9 cellular contexts compared by ENCODE assay signal in the genomic region with DNA sequence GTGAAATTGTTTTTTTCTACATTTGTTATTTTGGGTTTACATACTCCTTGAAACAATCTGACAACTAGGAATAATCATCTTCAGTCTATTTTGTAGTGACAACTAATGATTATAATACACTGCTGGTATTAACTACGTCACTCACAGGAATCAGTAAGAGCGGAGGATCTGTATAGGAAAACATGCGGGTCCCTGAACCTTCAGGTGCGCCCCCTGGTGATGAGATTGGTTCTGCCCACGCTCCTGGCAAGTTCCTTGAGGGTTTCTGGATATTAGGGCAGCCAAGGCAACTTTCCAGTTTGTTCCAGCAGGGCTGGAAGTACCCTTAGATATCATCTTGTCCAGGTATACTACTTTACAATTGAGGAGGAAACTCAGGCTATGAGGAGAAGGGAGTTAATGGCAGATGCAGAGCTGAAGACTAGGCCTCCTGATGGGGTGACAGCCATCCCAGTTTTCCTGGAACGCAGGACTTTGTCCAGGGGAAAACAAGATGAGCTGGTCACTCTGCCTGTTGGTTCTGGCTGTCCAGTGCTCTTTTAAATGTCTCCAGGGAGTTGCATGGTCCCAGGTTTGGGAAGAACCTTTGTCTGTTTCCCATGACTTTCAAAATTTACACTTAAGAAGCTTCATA. TPM values are rescaled to one million over a fixed set of nuclear protein-coding genes. Genes with fewer than 3 reads are reported as not detected.
DNase-seq lines count a peak whose midpoint lies in the region; ATAC-seq and TF ChIP-seq lines count a peak whose summit lies in the region.
"Had no signal": no experiment of that assay in that cellular context is flagged by ENCODE, and none has a peak within 500 bp of the region (broad histone marks: within the 10 kb centered on the region; RNA-seq: fewer than 3 reads in every experiment).

No MANE protein-coding gene starts in this region.

- peak; percentile 83 for TF ChIP-seq CTCF in fibroblast of the aortic adventitia (IDR thresholded peaks at IDR 0.05; ENCODE audit: insufficient read depth, low read length)
- TF ChIP-seq CTCF in omental fat pad (IDR thresholded peaks at IDR 0.05), result peak in 1 of 3 donors; percentile 36
- TF ChIP-seq CTCF in testis (IDR thresholded peaks at IDR 0.05), result peak; percentile 50 to 74 (median 62)

- no peaks in the 10 kb centered on the region for H3K9me3 Mint-ChIP-seq in activated T-helper 1 cell treated with anti-CD3 and anti-CD28 coated beads, Interleukin-12 subunit alpha, Interleukin-12 subunit beta, Interleukin-2, Interleukin-4 antibody, amounts not matched to agents 30 ng/mL and 10 ng/mL and 1 ng/mL, durations not matched to agents 14 hours and 24 hours and 36 hours

- peaks cover 10% of the 10 kb centered on the region for H3K4me1 ChIP-seq in testis

- H3K27me3 Mint-ChIP-seq in activated T-helper 1 cell treated with anti-CD3 and anti-CD28 coated beads, Interleukin-12 subunit alpha, Interleukin-12 subunit beta, Interleukin-2, Interleukin-4 antibody, amounts not matched to agents 30 ng/mL and 10 ng/mL and 1 ng/mL, durations not matched to agents 14 hours and 24 hours and 36 hours (ENCODE audit: insufficient read depth), result no peaks in the 10 kb centered on the region

- H3K4me1 Mint-ChIP-seq in activated T-helper 1 cell treated with anti-CD3 and anti-CD28 coated beads, Interleukin-12 subunit alpha, Interleukin-12 subunit beta, Interleukin-2, Interleukin-4 antibody, amounts not matched to agents 30 ng/mL and 10 ng/mL and 1 ng/mL, durations not matched to agents 14 hours and 24 hours and 36 hours (ENCODE audit: low read depth), result peaks cover 14% of the 10 kb centered on the region

- 28 to 40% methylated on average over 6 of the region's 6 CpGs for WGBS in testis, 2 donors

- DNase-seq in G401 (ENCODE audit: low spot score) (peak; percentile 47), KBM-7 (peak; percentile 85), SHP77 treated with DMSO at 0.1 percent for 48 hours (lab: John Stamatoyannopoulos, UW) (peak; percentile 26), fibroblast of the aortic adventitia (ENCODE audit: low read depth) (peak; percentile 84), omental fat pad (ENCODE audit: low spot score) (peak; percentile 57), testis (peak; percentile 89)
- peak; percentile 38 for DNase-seq in activated T-helper 1 cell treated with anti-CD3 and anti-CD28 coated beads, Interleukin-12 subunit alpha, Interleukin-12 subunit beta, Interleukin-2, Interleukin-4 antibody, amounts not matched to agents 30 ng/mL and 10 ng/mL and 1 ng/mL, durations not matched to agents 14 hours and 24 hours and 36 hours (ENCODE audit: low spot score)

- no peaks in the 10 kb centered on the region for H3K36me3 ChIP-seq in testis (ENCODE audit: low read depth, missing control alignments)

- in situ Hi-C loops in G401 (cut with HindIII; ENCODE audit: low sequenced_read_pairs), result no loop called here
- in situ Hi-C loops in KBM-7 (cut with MboI; ENCODE audit: low pct_unique_long_range_greater_than_20kb, low sequenced_read_pairs), result loop anchor here (25.0 kb wide), 1 partner anchor 432 kb away; no protein-coding TSS in a partner anchor

- no peak overlapping the region for H3K4me3 Mint-ChIP-seq in activated T-helper 1 cell treated with anti-CD3 and anti-CD28 coated beads, Interleukin-12 subunit alpha, Interleukin-12 subunit beta, Interleukin-2, Interleukin-4 antibody, amounts not matched to agents 30 ng/mL and 10 ng/mL and 1 ng/mL, durations not matched to agents 14 hours and 24 hours and 36 hours

- H3K27me3 ChIP-seq in testis, result no peaks in the 10 kb centered on the region

- H3K36me3 Mint-ChIP-seq in activated T-helper 1 cell treated with anti-CD3 and anti-CD28 coated beads, Interleukin-12 subunit alpha, Interleukin-12 subunit beta, Interleukin-2, Interleukin-4 antibody, amounts not matched to agents 30 ng/mL and 10 ng/mL and 1 ng/mL, durations not matched to agents 14 hours and 24 hours and 36 hours (ENCODE audit: low read depth), result peaks cover 2% of the 10 kb centered on the region

- H3K9me3 ChIP-seq in testis, result no peaks in the 10 kb centered on the region

- H3K27ac Mint-ChIP-seq in activated T-helper 1 cell treated with anti-CD3 and anti-CD28 coated beads, Interleukin-12 subunit alpha, Interleukin-12 subunit beta, Interleukin-2, Interleukin-4 antibody, amounts not matched to agents 30 ng/mL and 10 ng/mL and 1 ng/mL, durations not matched to agents 14 hours and 24 hours and 36 hours, result no peak overlapping the region

- ATAC-seq in omental fat pad (ENCODE audit: low FRiP score) (peak; percentile 89), HG03460 (IDR thresholded peaks at IDR 0.05; ENCODE audit: unreplicated experiment) (no peak)

- H3K27ac ChIP-seq in testis, result peak overlapping the region; percentile 47 to 58

- intact Hi-C loops in activated T-helper 1 cell treated with anti-CD3 and anti-CD28 coated beads, Interleukin-12 subunit alpha, Interleukin-12 subunit beta, Interleukin-2, Interleukin-4 antibody, amounts not matched to agents 30 ng/mL and 10 ng/mL and 1 ng/mL, durations not matched to agents 14 hours and 24 hours and 36 hours (cut with micrococcal nuclease), result loop anchor here (1.0 kb wide), 3 partner anchors 33 to 440 kb away; no protein-coding TSS in a partner anchor
- intact Hi-C loops in testis (cut with DNase I; ENCODE audit: low total_unique reads), result no loop called here

- TF ChIP-seq POLR2A in testis (IDR thresholded peaks at IDR 0.05), result no peak

- no peak overlapping the region for H3K4me3 ChIP-seq in fibroblast of the aortic adventitia (ENCODE audit: low read depth, low read length)
- peak overlapping the region; percentile 1 to 39 for H3K4me3 ChIP-seq in testis

RNA-seq across cellular contexts. Expression of gene WNT8A, which starts 15.0 kb away (rescaled TPM):
- not detected in 2 replicates for total RNA-seq in G401 (2014; rRNA removed; shearing (Covaris generic))
- total RNA-seq in activated T-helper 1 cell treated with anti-CD3 and anti-CD28 coated beads, Interleukin-12 subunit alpha, Interleukin-12 subunit beta, Interleukin-2, Interleukin-4 antibody, amounts not matched to agents 30 ng/mL and 10 ng/mL and 1 ng/mL, durations not matched to agents 14 hours and 24 hours and 36 hours, result not detected in 2 replicates
- not detected in 2 replicates for total RNA-seq in fibroblast of the aortic adventitia (ENCODE audit: low replicate concordance)
- not detected for total RNA-seq in omental fat pad
- total RNA-seq in testis, result 1 to 10 TPM in 1 of 2 donors, under 1 TPM in 1; 0.71 to 1.3 TPM
- 1.4 TPM for polyA plus RNA-seq in testis (ENCODE audit: insufficient read depth, low read depth, low replicate concordance)
- polyA plus RNA-seq: esophagus had no signal

RNA-seq across cellular contexts. Expression of gene FAM13B, which starts 36.0 kb away (rescaled TPM):
- total RNA-seq in G401 (2014; rRNA removed; shearing (Covaris generic)), result 10.9 and 11.4 TPM in 2 replicates
- 17.2 and 22.3 TPM in 2 replicates for total RNA-seq in activated T-helper 1 cell treated with anti-CD3 and anti-CD28 coated beads, Interleukin-12 subunit alpha, Interleukin-12 subunit beta, Interleukin-2, Interleukin-4 antibody, amounts not matched to agents 30 ng/mL and 10 ng/mL and 1 ng/mL, durations not matched to agents 14 hours and 24 hours and 36 hours
- total RNA-seq in fibroblast of the aortic adventitia (ENCODE audit: low replicate concordance) (42.8 and 50.0 TPM in 2 replicates), omental fat pad (10 to 100 TPM; 30.0 to 37.1 (median 33.6) TPM), testis (100 to 1,000 TPM; 125 to 134 TPM)
- 56.5 TPM for polyA plus RNA-seq in testis (ENCODE audit: insufficient read depth, low read depth, low replicate concordance)

Comparison
In these comparisons a context has a peak if more than half of its experiments do, and no peak if none do; other contexts are left out.
1. DNase-seq: peak in every context shown above with its lines; median percentile 89 in testis; 85 in KBM-7; 84 in fibroblast of the aortic adventitia; 57 in omental fat pad; 47 in G401; 38 in activated T-helper 1 cell treated with anti-CD3 and anti-CD28 coated beads, Interleukin-12 subunit alpha, Interleukin-12 subunit beta, Interleukin-2, Interleukin-4 antibody, amounts not matched to agents 30 ng/mL and 10 ng/mL and 1 ng/mL, durations not matched to agents 14 hours and 24 hours and 36 hours; 26 in SHP77 treated with DMSO at 0.1 percent for 48 hours.